Comparison of ENCODE assay signal across 35 cellular contexts in genomic region chr3:126391631-126392030, GRCh38. TPM values are rescaled to one million over a fixed set of nuclear protein-coding genes. Genes with fewer than 3 reads are reported as not detected.
"Had no signal": no experiment of that assay in that cellular context is flagged by ENCODE, and none has a peak within 500 bp of the region (broad histone marks: within the 10 kb centered on the region; RNA-seq: fewer than 3 reads in every experiment).

No MANE protein-coding gene starts in this region.

- H3K27me3 ChIP-seq: pancreas, testis, thyroid gland, vagina had no signal

- H3K36me3 ChIP-seq: left ventricle myocardium inferior, pancreas, prostate gland, thyroid gland, transverse colon, upper lobe of left lung, vagina had no signal

- H3K4me3 ChIP-seq: left ventricle myocardium inferior, lung, mucosa of descending colon, pancreas, prostate gland, smooth muscle cell, testis, thyroid gland, transverse colon, upper lobe of left lung, vagina had no signal

- DNase-seq: hypothalamus; immature natural killer cell; kidney; left colon; left ventricle myocardium inferior; mesendoderm; mucosa of descending colon; naive thymus-derived CD4-positive, alpha-beta T cell; nucleus accumbens; retina; right cardiac atrium; stimulated activated CD4-positive, alpha-beta T cell treated with anti-CD3 and anti-CD28 coated beads, Interleukin-1b, Interleukin-23, amount 100 ng/mL, for 48 hours; stimulated activated CD4-positive, alpha-beta T cell treated with anti-CD3 and anti-CD28 coated beads, Interleukin-2, amount 100 ng/mL, for 48 hours; stimulated activated CD4-positive, alpha-beta T cell treated with anti-CD3 and anti-CD28 coated beads, Interleukin-4, amount 100 ng/mL, for 4 hours; stimulated activated CD8-positive, alpha-beta memory T cell treated with anti-CD3 and anti-CD28 coated beads, Interleukin-4, amount 100 ng/mL, for 48 hours; stimulated activated naive CD4-positive, alpha-beta T cell treated with Interleukin-2 at 50 U/mL for 16 hours; stimulated activated naive CD8-positive, alpha-beta T cell treated with anti-CD3 and anti-CD28 coated beads, Interleukin-15, amount 100 ng/mL, for 72 hours; testis; thyroid gland; transverse colon; upper lobe of left lung had no signal

- H3K4me2 ChIP-seq: smooth muscle cell had no signal

- H3K27ac ChIP-seq: left ventricle myocardium inferior, pancreas, prostate gland, testis, thyroid gland, transverse colon, upper lobe of left lung, vagina had no signal

- H3K4me1 ChIP-seq: prostate gland, testis had no signal

- H3K9me3 ChIP-seq: left ventricle myocardium inferior, mucosa of descending colon, pancreas, prostate gland, testis, thyroid gland, transverse colon, upper lobe of left lung, vagina had no signal

- ATAC-seq: left colon; mucosa of descending colon; naive thymus-derived CD4-positive, alpha-beta T cell; natural killer cell treated with Interleukin-12 subunit alpha and Interleukin-12 subunit beta and Interleukin-15 and Interleukin-18, amount 100 ng/mL, for 72 hours; pancreas; right cardiac atrium; sciatic nerve; stimulated activated naive CD8-positive, alpha-beta T cell treated with anti-CD3 and anti-CD28 coated beads, Interleukin-15, amount 100 ng/mL, for 72 hours had no signal

RNA-seq across cellular contexts. Expression of gene CFAP100, which starts 3.1 kb away (rescaled TPM):
- total RNA-seq: kidney; left colon; left ventricle myocardium inferior; lower leg skin; mesothelial cell of epicardium; mucosa of descending colon; myocyte; naive thymus-derived CD4-positive, alpha-beta T cell; natural killer cell treated with Interleukin-12 subunit alpha and Interleukin-12 subunit beta and Interleukin-15 and Interleukin-18, amount 100 ng/mL, for 72 hours; osteoblast; pancreas; right cardiac atrium; skeletal muscle tissue; smooth muscle cell; thyroid gland; transverse colon; urinary bladder; vagina had no signal
- polyA plus RNA-seq: immature natural killer cell; naive thymus-derived CD4-positive, alpha-beta T cell; neural cell; pancreas; right cardiac atrium; smooth muscle cell; urinary bladder had no signal

RNA-seq across cellular contexts. Expression of gene KLF15, which starts 34.4 kb away (rescaled TPM):
- total RNA-seq: smooth muscle cell had no signal
- polyA plus RNA-seq: immature natural killer cell; naive thymus-derived CD4-positive, alpha-beta T cell; smooth muscle cell had no signal
